ENCODE assay signal across 8 cellular contexts in genomic region chr2:95158891-95159619, GRCh38. TPM values are rescaled to one million over a fixed set of nuclear protein-coding genes. Genes with fewer than 3 reads are reported as not detected.
A peak's percentile ranks its signal among the peaks of the same experiment; 100 is the strongest.
DNase-seq lines count a peak whose midpoint lies in the region; ATAC-seq and TF ChIP-seq lines count a peak whose summit lies in the region.

No MANE protein-coding gene starts in this region.

- in situ Hi-C loops in GM13976 (cut with MboI; ENCODE audit: low sequenced_read_pairs, unreplicated experiment), result no loop called here

- CTCF ChIA-PET in AG04450 (lab: Charles Lee), result interaction anchor here (2.2 kb wide), 1 partner anchor 43 kb away, joined by 6 read pairs; no protein-coding TSS in a partner anchor

- ATAC-seq in HG02840 (IDR thresholded peaks at IDR 0.05; ENCODE audit: low FRiP score, unreplicated experiment) (peak; percentile 50), Right ventricle myocardium superior (ENCODE audit: poor library complexity) (peak; percentile 70)
- peak; percentile 69 for ATAC-seq in activated naive CD8-positive, alpha-beta T cell treated with anti-CD3 and anti-CD28 coated beads, Interleukin-2, amount 10 ng/mL, durations not matched to agents 7 days and 5 days (ENCODE audit: low read depth)

- H3K27ac ChIP-seq in AG04450 (ENCODE audit: low read depth, low read length), result no peak overlapping the region

- peak overlapping the region; percentile 87 for H3K4me3 Mint-ChIP-seq in activated naive CD8-positive, alpha-beta T cell treated with anti-CD3 and anti-CD28 coated beads, Interleukin-2, amount 10 ng/mL, durations not matched to agents 7 days and 5 days

- peak overlapping the region; percentile 74 for H3K27ac Mint-ChIP-seq in activated naive CD8-positive, alpha-beta T cell treated with anti-CD3 and anti-CD28 coated beads, Interleukin-2, amount 10 ng/mL, durations not matched to agents 7 days and 5 days

- H3K36me3 Mint-ChIP-seq in activated naive CD8-positive, alpha-beta T cell treated with anti-CD3 and anti-CD28 coated beads, Interleukin-2, amount 10 ng/mL, durations not matched to agents 7 days and 5 days, result peaks cover 33% of the 10 kb centered on the region

- POLR2A ChIA-PET in AG04450 (lab: Yijun Ruan, JAX), result interaction anchor here (1.1 to 1.4 kb wide), 2 partner anchors 37 to 115 kb away, joined by 3 to 10 read pairs; partner anchors contain the start of gene MRPS5
- POLR2A ChIA-PET in activated naive CD8-positive, alpha-beta T cell treated with anti-CD3 and anti-CD28 coated beads, Interleukin-2, amount 10 ng/mL, durations not matched to agents 7 days and 5 days (lab: Charles Lee), result interaction anchor here (0.7 to 2.1 kb wide), 4 partner anchors 38 to 136 kb away, joined by 3 to 16 read pairs (median 4); partner anchors contain the start of gene MRPS5

- TF ChIP-seq CTCF in AG04450 (IDR thresholded peaks at IDR 0.05; ENCODE audit: low read depth, low read length) (no peak), GM13976 (IDR thresholded peaks at IDR 0.05; ENCODE audit: borderline replicate concordance, control extremely low read depth, extremely low read depth, insufficient read depth, missing control alignments) (no peak)

- peak overlapping the region; percentile 76 for H3K4me3 ChIP-seq in AG04450 (ENCODE audit: low read depth, low read length)

- peaks cover 10% of the 10 kb centered on the region for H3K9me3 Mint-ChIP-seq in activated naive CD8-positive, alpha-beta T cell treated with anti-CD3 and anti-CD28 coated beads, Interleukin-2, amount 10 ng/mL, durations not matched to agents 7 days and 5 days

- H3K9me3 ChIP-seq in AG04450 (ENCODE audit: control insufficient read depth, insufficient read depth, low read length), result peaks cover 30% of the 10 kb centered on the region

- DNase-seq in AG04450 (ENCODE audit: low read depth, low spot score), result no peak
- peak; percentile 71 for DNase-seq in GM13976 (ENCODE audit: low spot score)
- DNase-seq in NCI-H510A (lab: John Stamatoyannopoulos, UW), result peak; percentile 1
- DNase-seq in activated naive CD8-positive, alpha-beta T cell treated with anti-CD3 and anti-CD28 coated beads, Interleukin-2, amount 10 ng/mL, durations not matched to agents 7 days and 5 days, result peak; percentile 66
- DNase-seq in Right ventricle myocardium superior, result peak; percentile 69
- DNase-seq in occipital lobe (lab: John Stamatoyannopoulos, UW), result peak; percentile 24
- no peak for DNase-seq in NCI-H446 treated with DMSO at 0.1 percent for 48 hours (lab: John Stamatoyannopoulos, UW)

- intact Hi-C loops in Right ventricle myocardium superior (cut with DNase I), result no loop called here

- no peaks in the 10 kb centered on the region for H3K27me3 Mint-ChIP-seq in activated naive CD8-positive, alpha-beta T cell treated with anti-CD3 and anti-CD28 coated beads, Interleukin-2, amount 10 ng/mL, durations not matched to agents 7 days and 5 days

- no peaks in the 10 kb centered on the region for H3K27me3 ChIP-seq in AG04450 (ENCODE audit: control insufficient read depth, insufficient read depth, low read length)

- peaks cover 7% of the 10 kb centered on the region for H3K4me1 Mint-ChIP-seq in activated naive CD8-positive, alpha-beta T cell treated with anti-CD3 and anti-CD28 coated beads, Interleukin-2, amount 10 ng/mL, durations not matched to agents 7 days and 5 days

RNA-seq across cellular contexts. Expression of gene ZNF514, which starts 0.6 kb away (rescaled TPM):
- polyA plus RNA-seq in AG04450 (2011; rRNA removed), result 7.8 and 9.8 TPM in 2 replicates
- 6.1 and 9.2 TPM in 2 replicates for polyA minus RNA-seq in AG04450 (2011; rRNA and poly(A)+ RNA removed)
- 10 to 100 TPM; 22.7 to 26.7 TPM for total RNA-seq in activated naive CD8-positive, alpha-beta T cell treated with anti-CD3 and anti-CD28 coated beads, Interleukin-2, amount 10 ng/mL, durations not matched to agents 7 days and 5 days
- total RNA-seq in Right ventricle myocardium superior, result 14.7 TPM
- 35.9 TPM for total RNA-seq in occipital lobe

RNA-seq across cellular contexts. Expression of gene ZNF2, which starts 6.6 kb away (rescaled TPM):
- polyA plus RNA-seq in AG04450 (2011; rRNA removed), result 4.1 and 4.8 TPM in 2 replicates
- 8.3 and 9.6 TPM in 2 replicates for polyA minus RNA-seq in AG04450 (2011; rRNA and poly(A)+ RNA removed)
- 1 to 10 TPM; 5.8 to 6.6 TPM for total RNA-seq in activated naive CD8-positive, alpha-beta T cell treated with anti-CD3 and anti-CD28 coated beads, Interleukin-2, amount 10 ng/mL, durations not matched to agents 7 days and 5 days
- total RNA-seq in Right ventricle myocardium superior, result 5.0 TPM
- total RNA-seq in occipital lobe, result 11.1 TPM

RNA-seq across cellular contexts. Expression of gene MRPS5, which starts 37.4 kb away (rescaled TPM):
- 50.2 and 55.7 TPM in 2 replicates for polyA plus RNA-seq in AG04450 (2011; rRNA removed)
- 33.1 and 38.9 TPM in 2 replicates for polyA minus RNA-seq in AG04450 (2011; rRNA and poly(A)+ RNA removed)
- 10 to 100 TPM; 75.2 to 79.3 TPM for total RNA-seq in activated naive CD8-positive, alpha-beta T cell treated with anti-CD3 and anti-CD28 coated beads, Interleukin-2, amount 10 ng/mL, durations not matched to agents 7 days and 5 days
- total RNA-seq in Right ventricle myocardium superior, result 77.0 TPM
- 49.0 TPM for total RNA-seq in occipital lobe

RNA-seq across cellular contexts. Expression of gene ZNF892, which starts 48.3 kb away (rescaled TPM):
- 1.6 TPM in 2 replicates for polyA plus RNA-seq in AG04450 (2011; rRNA removed)
- 4.7 and 6.0 TPM in 2 replicates for polyA minus RNA-seq in AG04450 (2011; rRNA and poly(A)+ RNA removed)
- 1 to 10 TPM; 4.4 to 4.8 TPM for total RNA-seq in activated naive CD8-positive, alpha-beta T cell treated with anti-CD3 and anti-CD28 coated beads, Interleukin-2, amount 10 ng/mL, durations not matched to agents 7 days and 5 days
- total RNA-seq in Right ventricle myocardium superior (2.9 TPM), occipital lobe (31.7 TPM)

Comparison
In these comparisons a context has a peak if more than half of its experiments do, and no peak if none do; other contexts are left out.
1. DNase-seq: peak in GM13976 (single experiment), NCI-H510A (single experiment), activated naive CD8-positive, alpha-beta T cell treated with anti-CD3 and anti-CD28 coated beads, Interleukin-2, amount 10 ng/mL, durations not matched to agents 7 days and 5 days (single experiment), Right ventricle myocardium superior (single experiment) and occipital lobe (single experiment); none in AG04450 (single experiment) and NCI-H446 treated with DMSO at 0.1 percent for 48 hours (single experiment).
2. Peak in every context shown above with its lines, with median percentiles within 50 percentile points of each other: ATAC-seq.